Comparison of ENCODE assay signal across 11 cellular contexts in the genomic region with DNA sequence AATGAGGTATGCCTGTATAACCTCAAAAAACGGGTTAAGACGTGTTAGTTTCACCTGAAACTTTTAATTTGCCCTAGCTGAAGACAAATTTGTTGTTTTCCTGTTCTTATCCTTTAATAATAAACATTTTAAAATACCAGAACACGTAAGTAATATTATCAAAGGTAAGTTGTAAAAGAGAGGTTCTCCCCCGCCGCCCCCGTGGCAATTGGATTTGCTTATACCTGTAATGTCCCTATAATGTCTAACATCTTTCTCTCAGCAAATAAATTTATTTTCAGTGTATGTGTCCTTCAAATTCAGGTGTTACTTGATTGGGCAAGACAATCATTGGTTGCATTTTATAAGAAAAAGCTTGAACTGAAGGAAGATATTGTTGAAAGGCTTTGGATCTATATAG.
"Had no signal": no experiment of that assay in that cellular context is flagged by ENCODE, and none has a peak within 500 bp of the region (broad histone marks: within the 10 kb centered on the region; RNA-seq: fewer than 3 reads in every experiment).

No MANE protein-coding gene starts in this region.

- H3K9me3 Mint-ChIP-seq: GM23338, H9, HFFc6 had no signal

- FAIRE-seq: H1, H54 had no signal

- H3K4me3 Mint-ChIP-seq: GM23338, H9, HFFc6 had no signal

- H3K27ac ChIP-seq: GM23248 had no signal

- H3K9ac ChIP-seq: GM23248 had no signal

- ATAC-seq: GM23338, HCT116 had no signal

- H3K4me3 ChIP-seq: GM23248, GM23338, HAP-1 had no signal

- H3K4me2 ChIP-seq: GM23338 had no signal

- H2AFZ ChIP-seq: GM23248, GM23338 had no signal

- H3K9me3 ChIP-seq: HAP-1 had no signal

- H3K27ac Mint-ChIP-seq: H9, HFFc6 had no signal

- DNase-seq: GM23248, GOT3, H7, H9, HCEC 1CT, HFFc6 had no signal
